In the genomic region with DNA sequence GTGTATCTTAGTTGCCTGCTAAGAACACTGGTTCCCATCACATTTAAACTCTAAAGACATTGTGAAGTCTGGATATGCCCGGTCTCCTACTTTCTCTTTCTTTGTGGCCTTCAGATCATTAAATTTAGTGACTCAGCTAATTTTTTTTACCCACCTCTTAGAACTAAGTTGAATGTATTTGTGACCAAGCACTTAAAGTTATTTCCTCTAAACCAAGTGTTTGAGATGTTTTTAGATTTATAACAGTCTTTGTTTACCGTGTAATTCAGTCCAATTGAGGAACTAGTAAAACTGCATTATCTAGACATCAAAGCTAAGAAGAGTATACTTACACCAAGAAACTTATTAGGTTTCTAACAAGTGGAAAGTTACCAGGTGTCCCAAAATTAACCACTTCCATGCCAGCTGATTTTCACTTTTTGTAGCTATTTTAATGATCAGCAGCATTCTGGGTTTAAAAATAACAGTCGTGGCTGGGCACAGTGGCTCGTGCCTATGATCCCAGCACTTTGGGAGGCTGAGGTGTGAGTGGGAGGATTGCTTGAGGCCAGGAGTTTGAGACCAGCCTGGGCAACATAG, we compare ENCODE assay signal across 13 cellular contexts. TPM values are rescaled to one million over a fixed set of nuclear protein-coding genes. Genes with fewer than 3 reads are reported as not detected.
DNase-seq lines count a peak whose midpoint lies in the region; ATAC-seq, FAIRE-seq and TF ChIP-seq lines count a peak whose summit lies in the region.
"Had no signal": no experiment of that assay in that cellular context is flagged by ENCODE, and none has a peak within 500 bp of the region (broad histone marks: within the 10 kb centered on the region; RNA-seq: fewer than 3 reads in every experiment).

No MANE protein-coding gene starts in this region.

- H3K4me3 ChIP-seq in heart right ventricle = no peak overlapping the region
- peak overlapping the region in 1 of 3 experiments; percentile 14 for H3K4me3 ChIP-seq in keratinocyte (ENCODE audit: control insufficient read depth in 2 of 3, extremely low read depth in 1 of 3, insufficient read depth in 2 of 3, low read depth in 1 of 3, low read length in 3 of 3)
- H3K4me3 ChIP-seq in upper lobe of left lung = no peak overlapping the region
- no peak overlapping the region for H3K4me3 ChIP-seq in stomach

- H3K4me3 Mint-ChIP-seq in T-helper 17 cell = no peak overlapping the region
- H3K4me3 Mint-ChIP-seq: H9 had no signal

- no peaks in the 10 kb centered on the region for H3K27me3 Mint-ChIP-seq in T-helper 17 cell

- TF ChIP-seq EP300 in upper lobe of left lung (IDR thresholded peaks at IDR 0.05) = no peak
- TF ChIP-seq EP300 in stomach (IDR thresholded peaks at IDR 0.05) = no peak

- TF ChIP-seq POLR2A in upper lobe of left lung (IDR thresholded peaks at IDR 0.05) = no peak
- no peak for TF ChIP-seq POLR2A in stomach (IDR thresholded peaks at IDR 0.05)

- H3K27ac Mint-ChIP-seq in T-helper 17 cell = peak overlapping the region; percentile 11

- H3K36me3 ChIP-seq in heart right ventricle (peaks cover 0 to 7% (median 5%) of the 10 kb centered on the region in 9 donors), keratinocyte (ENCODE audit: control insufficient read depth in 2 of 2, extremely low read depth in 1 of 2, insufficient read depth in 2 of 2, low read length in 2 of 2) (peaks cover 2 to 6% of the 10 kb centered on the region in 2 experiments), upper lobe of left lung (peaks cover 0 to 7% (median 5%) of the 10 kb centered on the region in 4 donors), stomach (peaks cover 0 to 6% (median 6%) of the 10 kb centered on the region in 4 donors)

- WGBS in heart right ventricle, 2 donors = 43 to 47% methylated on average over 4 of the region's 4 CpGs
- WGBS in upper lobe of left lung, 2 donors = 36 to 42% methylated on average over 4 of the region's 4 CpGs
- WGBS in stomach, 5 donors = 48 to 61% (median 51%) methylated on average over 4 of the region's 4 CpGs

- peaks cover 4% of the 10 kb centered on the region for H3K9me1 ChIP-seq in keratinocyte (ENCODE audit: control insufficient read depth, extremely low read depth, insufficient read depth, low read length)

- peaks cover 83% of the 10 kb centered on the region for H3K79me2 ChIP-seq in keratinocyte (ENCODE audit: control insufficient read depth, insufficient read depth, low read length)

- no peaks in the 10 kb centered on the region for H4K20me1 ChIP-seq in keratinocyte (ENCODE audit: control insufficient read depth, extremely low read depth, insufficient read depth, low read length)

- dilution Hi-C loops in keratinocyte (cut with MboI; ENCODE audit: extremely low pct_ligation_motif_present, low sequenced_read_pairs) = no loop called here

- DNase-seq in heart right ventricle (no peak), cardiac septum (ENCODE audit: low spot score) (no peak), T-helper 17 cell (no peak), keratinocyte (ENCODE audit: low read depth, low spot score) (no peak), upper lobe of left lung (no peak), OCI-M2 (lab: John Stamatoyannopoulos, UW; ENCODE audit: unreplicated experiment) (no peak), stomach (no peak), NCI-H1694 treated with DMSO at 0.1 percent for 48 hours (lab: John Stamatoyannopoulos, UW) (no peak)
- DNase-seq: amniotic stem cell, DMS 273 treated with DMSO at 0.1 percent for 48 hours, H9, NCI-H526 had no signal

- H3K4me1 ChIP-seq in heart right ventricle (peaks cover 0 to 70% (median 53%) of the 10 kb centered on the region in 9 donors), keratinocyte (ENCODE audit: control insufficient read depth, extremely low read depth, insufficient read depth, low read length) (peaks cover 17% of the 10 kb centered on the region), upper lobe of left lung (peaks cover 25 to 54% (median 38%) of the 10 kb centered on the region in 4 donors), stomach (peaks cover 9 to 46% (median 33%) of the 10 kb centered on the region in 4 donors)

- H2AFZ ChIP-seq in keratinocyte (ENCODE audit: control insufficient read depth, low read length) = no peak overlapping the region

- no peak for TF ChIP-seq CTCF in heart right ventricle (IDR thresholded peaks at IDR 0.05)
- TF ChIP-seq CTCF in keratinocyte (optimal IDR thresholded peaks at IDR 0.05 in 1 of 3, IDR thresholded peaks at IDR 0.05 in 1 of 3, conservative IDR thresholded peaks at IDR 0.05 in 1 of 3; ENCODE audit: extremely low read depth in 1 of 3, insufficient read depth in 2 of 3, low read length in 3 of 3) = no peak
- TF ChIP-seq CTCF in upper lobe of left lung (IDR thresholded peaks at IDR 0.05) = no peak
- TF ChIP-seq CTCF in stomach (IDR thresholded peaks at IDR 0.05) = no peak

- H3K4me1 Mint-ChIP-seq in T-helper 17 cell = peaks cover 40% of the 10 kb centered on the region

- no peaks in the 10 kb centered on the region for H3K27me3 ChIP-seq in heart right ventricle
- H3K27me3 ChIP-seq in keratinocyte (ENCODE audit: control insufficient read depth, extremely low read depth, insufficient read depth, low read length) = no peaks in the 10 kb centered on the region
- no peaks in the 10 kb centered on the region for H3K27me3 ChIP-seq in upper lobe of left lung
- no peaks in the 10 kb centered on the region for H3K27me3 ChIP-seq in stomach
- H3K27me3 ChIP-seq: neutrophil had no signal

- no peaks in the 10 kb centered on the region for H3K9me3 ChIP-seq in heart right ventricle
- no peaks in the 10 kb centered on the region for H3K9me3 ChIP-seq in T-helper 17 cell (ENCODE audit: control insufficient read depth, low read length, poor library complexity, severe bottlenecking)
- H3K9me3 ChIP-seq in keratinocyte (ENCODE audit: control insufficient read depth, low read depth, low read length) = no peaks in the 10 kb centered on the region
- no peaks in the 10 kb centered on the region for H3K9me3 ChIP-seq in upper lobe of left lung
- H3K9me3 ChIP-seq in stomach = no peaks in the 10 kb centered on the region
- H3K9me3 ChIP-seq: neutrophil had no signal

- no peak overlapping the region for H3K9ac ChIP-seq in keratinocyte (ENCODE audit: control insufficient read depth, extremely low read depth, insufficient read depth, low read length)

- peak overlapping the region in 8 of 10 donors; percentile 14 to 67 (median 52) for H3K27ac ChIP-seq in heart right ventricle
- H3K27ac ChIP-seq in keratinocyte (ENCODE audit: control insufficient read depth, insufficient read depth, low read length) = peak overlapping the region; percentile 14
- peak overlapping the region; percentile 18 to 54 (median 28) for H3K27ac ChIP-seq in upper lobe of left lung
- H3K27ac ChIP-seq in stomach = peak overlapping the region in 1 of 5 donors; percentile 0
- H3K27ac ChIP-seq: neutrophil had no signal

- peaks cover 5% of the 10 kb centered on the region for H3K36me3 Mint-ChIP-seq in T-helper 17 cell (ENCODE audit: low read depth)

- peak overlapping the region; percentile 54 for H3K4me2 ChIP-seq in keratinocyte (ENCODE audit: control insufficient read depth, extremely low read depth, insufficient read depth, low read depth, low read length)

- no peak for FAIRE-seq in keratinocyte (lab: Jason Lieb, UNC)

- intact Hi-C loops in heart right ventricle (cut with DNase I) = loop anchor here in 3 of 10 donors (5.0 to 10.0 kb wide), 3 partner anchors 47 to 52 kb away; a partner anchor contains a TSS
- intact Hi-C loops in cardiac septum (cut with DNase I) = loop anchor here (5.0 kb wide), 1 partner anchor 52 kb away; a partner anchor contains a TSS
- intact Hi-C loops in stomach (cut with DNase I; ENCODE audit: low total_unique reads) = no loop called here

- ATAC-seq in heart right ventricle (peak in 1 of 8 donors; percentile 19), T-helper 17 cell (peak; percentile 33), upper lobe of left lung (ENCODE audit: low FRiP score in 2 of 2) (no peak)

RNA-seq across cellular contexts. Expression of a gene that starts 53.1 kb away (rescaled TPM):
- 10 to 100 TPM; 69.1 to 96.5 (median 74.0) TPM for total RNA-seq in heart right ventricle
- polyA plus RNA-seq in heart right ventricle = 10 to 100 TPM; 20.8 to 23.3 TPM
- 93.0 TPM for total RNA-seq in cardiac septum
- 10 to 100 TPM; 33.6 to 34.0 TPM for total RNA-seq in T-helper 17 cell
- polyA plus RNA-seq in keratinocyte = 14.3 to 21.7 TPM (median 19.5 TPM) in 3 replicates
- 10.5 TPM for polyA plus RNA-seq in keratinocyte (2011; ENCODE audit: low read depth)
- 15.7 and 18.8 TPM in 2 replicates for polyA plus RNA-seq in keratinocyte (2011; cell fraction: cytosol; rRNA removed)
- 39.3 and 40.4 TPM in 2 replicates for polyA plus RNA-seq in keratinocyte (2011; cell fraction: nucleus; rRNA removed)
- 14.8 and 26.2 TPM in 2 replicates for polyA plus RNA-seq in keratinocyte (2012; ENCODE audit: low replicate concordance)
- 35.4 to 53.2 TPM (median 45.6 TPM) in 3 replicates for polyA minus RNA-seq in keratinocyte
- polyA minus RNA-seq in keratinocyte (2011; cell fraction: cytosol; rRNA and poly(A)+ RNA removed) = 20.0 TPM
- 33.8 and 54.2 TPM in 2 replicates for polyA minus RNA-seq in keratinocyte (2011; cell fraction: nucleus; rRNA and poly(A)+ RNA removed)
- total RNA-seq in upper lobe of left lung = 10 to 100 TPM; 56.0 to 80.6 (median 65.7) TPM
- 100 to 1,000 TPM in 1 of 5 donors, 10 to 100 TPM in 3, 1 to 10 TPM in 1; 7.0 to 200 (median 36.4) TPM for total RNA-seq in stomach
- 1 to 10 TPM; 5.6 to 9.0 (median 7.3) TPM for polyA plus RNA-seq in stomach
